ENCODE assay signal across 9 cellular contexts in the genomic region with DNA sequence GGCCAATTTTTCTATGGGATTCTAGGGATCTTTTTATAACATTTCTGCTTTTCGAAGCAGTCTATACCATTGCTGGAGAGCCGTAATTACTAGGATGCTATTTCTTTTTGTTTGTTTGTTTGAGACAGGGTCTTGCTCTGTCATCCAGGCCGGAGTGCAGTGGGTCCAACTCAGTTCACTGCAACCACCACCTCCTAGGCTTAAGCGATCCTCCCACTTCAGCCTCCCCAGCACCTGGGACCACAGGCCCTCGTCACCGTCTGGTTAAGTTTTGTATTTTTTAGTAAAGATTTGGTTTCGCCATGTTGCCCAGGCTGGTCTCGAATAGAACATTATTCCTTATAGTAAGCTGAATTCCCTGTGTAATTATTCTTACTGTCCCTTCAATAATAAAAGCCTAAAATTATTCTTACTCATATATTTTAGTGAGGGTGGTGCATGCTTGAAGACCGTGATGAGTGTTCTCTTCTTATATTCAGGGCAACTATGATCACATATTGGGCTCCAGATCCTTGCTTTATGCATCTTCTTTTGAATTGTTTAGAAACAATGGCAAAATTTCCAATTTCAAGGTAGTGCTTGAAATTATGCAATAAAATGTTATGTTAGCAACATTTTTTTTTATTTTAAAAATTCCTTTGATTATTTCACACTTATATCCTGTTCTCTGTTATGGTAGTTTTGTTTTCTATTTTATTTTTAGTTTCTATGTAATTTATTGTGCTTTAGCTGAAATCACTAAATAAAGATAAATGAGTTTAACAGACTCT.
DNase-seq lines count a peak whose midpoint lies in the region; ATAC-seq and TF ChIP-seq lines count a peak whose summit lies in the region.
"Had no signal": no experiment of that assay in that cellular context is flagged by ENCODE, and none has a peak within 500 bp of the region (broad histone marks: within the 10 kb centered on the region; RNA-seq: fewer than 3 reads in every experiment).

No MANE protein-coding gene starts in this region.

- H3K27ac Mint-ChIP-seq in CD14-positive monocyte: no peak overlapping the region

- peaks cover 4 to 15% (median 5%) of the 10 kb centered on the region in 3 donors for H3K27me3 Mint-ChIP-seq in CD14-positive monocyte (ENCODE audit: low read depth in 3 of 3)

- H3K4me1 ChIP-seq in Loucy (ENCODE audit: insufficient read depth, low read length, poor library complexity, severe bottlenecking): peaks cover 24% of the 10 kb centered on the region
- peaks cover 4% of the 10 kb centered on the region for H3K4me1 ChIP-seq in effector memory CD4-positive, alpha-beta T cell (ENCODE audit: control insufficient read depth, insufficient read depth, low read length, poor library complexity, severe bottlenecking)
- peaks cover 42% of the 10 kb centered on the region for H3K4me1 ChIP-seq in neuron (ENCODE audit: insufficient read depth, low read length)

- no peaks in the 10 kb centered on the region for H3K9me2 ChIP-seq in Loucy (replicated peaks; ENCODE audit: low read depth, low read length)

- no peaks in the 10 kb centered on the region for H3K36me3 ChIP-seq in Loucy (ENCODE audit: insufficient read depth, low read length)
- no peaks in the 10 kb centered on the region for H3K36me3 ChIP-seq in effector memory CD4-positive, alpha-beta T cell (ENCODE audit: control insufficient read depth, insufficient read depth, low read length)
- H3K36me3 ChIP-seq in neuron (ENCODE audit: insufficient read depth, low read length): no peaks in the 10 kb centered on the region

- H2AFZ ChIP-seq in Loucy (ENCODE audit: low read length) (no peak overlapping the region), neuron (ENCODE audit: low read depth, low read length) (no peak overlapping the region)

- intact Hi-C loops in CD14-positive monocyte (cut with micrococcal nuclease) (loop anchor here (5.0 to 10.0 kb wide), 3 partner anchors 66 to 169 kb away; a partner anchor contains a TSS), posterior cingulate gyrus (cut with DNase I) (loop anchor here (5.0 kb wide), 2 partner anchors 61 to 171 kb away; a partner anchor contains a TSS)

- no peak overlapping the region for H3K27ac ChIP-seq in effector memory CD4-positive, alpha-beta T cell (ENCODE audit: insufficient read depth, low read length, poor library complexity, severe bottlenecking)

- H3K4me3 ChIP-seq in Loucy (ENCODE audit: low read length, poor library complexity, severe bottlenecking): peak overlapping the region; percentile 96
- peak overlapping the region; percentile 81 for H3K4me3 ChIP-seq in effector memory CD4-positive, alpha-beta T cell (ENCODE audit: insufficient read depth, low read depth, low read length, poor library complexity, severe bottlenecking)
- H3K4me3 ChIP-seq in neuron (ENCODE audit: low read length): peak overlapping the region; percentile 73

- no peak for TF ChIP-seq CTCF in CD14-positive monocyte (IDR thresholded peaks at IDR 0.05)
- TF ChIP-seq CTCF in Loucy (conservative IDR thresholded peaks at IDR 0.05; ENCODE audit: low read length): no peak

- ATAC-seq in esophagus mucosa: no peak

- H3K4me3 Mint-ChIP-seq in CD14-positive monocyte: peak overlapping the region; percentile 46 to 96

- no peaks in the 10 kb centered on the region for H3K79me2 ChIP-seq in Loucy (ENCODE audit: insufficient read depth, low read length)

- H3K9me3 Mint-ChIP-seq in CD14-positive monocyte: peaks cover 0 to 2% (median 0%) of the 10 kb centered on the region in 7 donors

- peaks cover 30% of the 10 kb centered on the region for H3K4me1 Mint-ChIP-seq in CD14-positive monocyte

- no peaks in the 10 kb centered on the region for H4K20me1 ChIP-seq in Loucy (ENCODE audit: insufficient read depth, low read length, poor library complexity, severe bottlenecking)

- peak overlapping the region; percentile 75 for H3K9ac ChIP-seq in Loucy (ENCODE audit: low read depth, low read length, poor library complexity, severe bottlenecking)

- peaks cover 0 to 5% of the 10 kb centered on the region in 2 donors for H3K36me3 Mint-ChIP-seq in CD14-positive monocyte

- no peak for DNase-seq in CD14-positive monocyte (ENCODE audit: low spot score)
- DNase-seq in effector memory CD4-positive, alpha-beta T cell: no peak
- no peak for DNase-seq in DMS53 (lab: John Stamatoyannopoulos, UW)
- DNase-seq in posterior cingulate gyrus: no peak
- DNase-seq in iPS-NIHi7 (ENCODE audit: extremely low spot score): no peak
- DNase-seq: activated effector memory CD4-positive, alpha-beta T cell treated with Interleukin-2 at 50 U/mL for 16 hours had no signal

- H3K9me3 ChIP-seq in Loucy (ENCODE audit: insufficient read depth, low read depth, low read length): no peaks in the 10 kb centered on the region
- H3K9me3 ChIP-seq in effector memory CD4-positive, alpha-beta T cell (ENCODE audit: control insufficient read depth, low read length): no peaks in the 10 kb centered on the region
- no peaks in the 10 kb centered on the region for H3K9me3 ChIP-seq in neuron (ENCODE audit: low read length)

- H3F3A ChIP-seq in Loucy (ENCODE audit: low read depth): no peaks in the 10 kb centered on the region

- H3K27me3 ChIP-seq in Loucy (ENCODE audit: insufficient read depth, low read length, poor library complexity, severe bottlenecking) (no peaks in the 10 kb centered on the region), neuron (ENCODE audit: insufficient read depth, low read length) (no peaks in the 10 kb centered on the region)
- H3K27me3 ChIP-seq in effector memory CD4-positive, alpha-beta T cell (replicated peaks; ENCODE audit: control insufficient read depth, insufficient read depth, low read length, poor library complexity, severe bottlenecking): no peaks in the 10 kb centered on the region

- peak overlapping the region; percentile 99 for H3K4me2 ChIP-seq in Loucy (ENCODE audit: low read depth, low read length, poor library complexity, severe bottlenecking)
